ENCODE assay signal across 9 cellular contexts in the genomic region with DNA sequence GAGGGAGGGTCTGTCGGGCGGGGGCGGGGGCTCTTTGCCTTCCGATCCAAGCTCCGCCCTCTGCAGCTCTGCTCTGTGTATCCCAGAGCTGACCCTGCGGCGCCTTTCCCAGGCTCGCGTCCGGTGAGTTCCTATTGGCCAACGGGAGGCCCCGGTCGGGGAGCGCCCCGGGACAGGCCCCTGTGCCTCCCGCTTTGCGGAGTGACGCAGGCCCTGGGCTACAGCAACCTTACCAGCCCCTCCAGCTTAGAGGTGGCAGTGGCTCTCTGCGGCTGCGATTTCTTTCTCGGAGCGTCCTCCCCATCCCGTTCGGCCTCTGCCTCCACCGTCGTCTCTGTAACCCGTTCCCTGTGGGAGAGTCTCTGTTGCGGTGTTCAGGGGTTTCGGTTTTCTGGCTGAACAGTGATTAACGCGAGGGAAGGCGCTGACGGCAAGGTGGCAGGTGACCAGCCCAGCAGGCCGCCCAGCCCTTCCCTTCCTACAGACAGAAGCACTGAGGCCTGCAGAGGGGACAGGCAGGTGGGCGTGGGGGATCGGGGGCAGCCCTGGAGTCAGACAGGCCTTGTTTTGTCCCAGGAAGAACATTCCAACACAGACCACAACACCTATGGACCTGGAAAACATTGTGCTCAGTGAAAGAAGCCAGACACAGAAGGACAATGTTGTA. TPM values are rescaled to one million over a fixed set of nuclear protein-coding genes. Genes with fewer than 3 reads are reported as not detected.
DNase-seq lines count a peak whose midpoint lies in the region; ATAC-seq and TF ChIP-seq lines count a peak whose summit lies in the region.
"Had no signal": no experiment of that assay in that cellular context is flagged by ENCODE, and none has a peak within 500 bp of the region (broad histone marks: within the 10 kb centered on the region; RNA-seq: fewer than 3 reads in every experiment).

No MANE protein-coding gene starts in this region.

- H3K4me3 ChIP-seq in adrenal gland: peak overlapping the region in 3 of 4 donors; percentile 33 to 68 (median 60)
- H3K4me3 ChIP-seq in right atrium auricular region: peak overlapping the region; percentile 46 to 62

- TF ChIP-seq CTCF in adrenal gland (IDR thresholded peaks at IDR 0.05): no peak
- no peak for TF ChIP-seq CTCF in right atrium auricular region (IDR thresholded peaks at IDR 0.05)

- intact Hi-C loops in adrenal gland (cut with DNase I) (loop anchor here (5.0 to 10.0 kb wide), 2 partner anchors 50 to 198 kb away; no protein-coding TSS in a partner anchor), posterior vena cava (cut with DNase I) (loop anchor here (5.0 to 10.0 kb wide), 3 partner anchors 50 to 190 kb away; partner anchors contain the start of gene SNAI1 (in 2 of the 2))

- ATAC-seq in HG03280 (IDR thresholded peaks at IDR 0.05; ENCODE audit: unreplicated experiment) (no peak), HG02870 (IDR thresholded peaks at IDR 0.05; ENCODE audit: unreplicated experiment) (no peak)

- peak; percentile 70 to 93 for TF ChIP-seq POLR2A in adrenal gland (IDR thresholded peaks at IDR 0.05)

- no peaks in the 10 kb centered on the region for H3K27me3 ChIP-seq in adrenal gland
- no peaks in the 10 kb centered on the region for H3K27me3 ChIP-seq in right atrium auricular region

- 3 to 9% (median 5%) methylated on average over 13 to 36 of the region's 36 CpGs for WGBS in adrenal gland, 4 donors

- H3K4me1 ChIP-seq in adrenal gland (replicated peaks in 1 of 2) (peaks cover 3 to 16% of the 10 kb centered on the region in 2 donors), right atrium auricular region (peaks cover 0 to 20% of the 10 kb centered on the region in 2 donors)

- H3K27ac ChIP-seq in adrenal gland (peak overlapping the region; percentile 70 to 93 (median 87)), right atrium auricular region (peak overlapping the region; percentile 91 to 93)

- H3K36me3 ChIP-seq in adrenal gland (replicated peaks in 1 of 2) (no peaks in the 10 kb centered on the region), right atrium auricular region (no peaks in the 10 kb centered on the region)

- H3K9me3 ChIP-seq in adrenal gland (replicated peaks in 1 of 3) (no peaks in the 10 kb centered on the region), right atrium auricular region (no peaks in the 10 kb centered on the region)

- DNase-seq in NCI-H1436 (lab: John Stamatoyannopoulos, UW): peak; percentile 2
- no peak for DNase-seq in NCI-H1436 treated with DMSO at 0.1 percent for 48 hours (lab: John Stamatoyannopoulos, UW)
- DNase-seq in adrenal gland: peak; percentile 87 to 95 (median 92)
- peak; percentile 93 for DNase-seq in right atrium auricular region (ENCODE audit: low spot score)
- DNase-seq in posterior vena cava (ENCODE audit: low spot score): peak; percentile 93
- DNase-seq in NCI-H1048 (lab: John Stamatoyannopoulos, UW): no peak
- DNase-seq: CD4-positive, CD25-positive, alpha-beta regulatory T cell had no signal

RNA-seq across cellular contexts. Expression of gene CEBPB, which starts 18.1 kb away (rescaled TPM):
- 100 to 1,000 TPM; 148 to 272 (median 252) TPM for total RNA-seq in adrenal gland
- 10 to 100 TPM; 31.0 to 74.7 (median 39.3) TPM for polyA plus RNA-seq in adrenal gland
- total RNA-seq in right atrium auricular region: 100 to 1,000 TPM in 1 of 2 donors, 10 to 100 TPM in 1; 61.3 to 102 TPM
- total RNA-seq in posterior vena cava: 100 to 1,000 TPM in 1 of 2 donors, 10 to 100 TPM in 1; 95.5 to 170 TPM

RNA-seq across cellular contexts. Expression of gene PEDS1, which starts 19.0 kb away (rescaled TPM):
- total RNA-seq in adrenal gland: 10 to 100 TPM; 18.7 to 39.1 (median 28.5) TPM
- 10 to 100 TPM; 29.4 to 32.6 (median 30.2) TPM for polyA plus RNA-seq in adrenal gland
- 10 to 100 TPM; 26.1 to 30.7 TPM for total RNA-seq in right atrium auricular region
- total RNA-seq in posterior vena cava: 10 to 100 TPM; 31.5 to 35.5 TPM

RNA-seq across cellular contexts. Expression of gene UBE2V1, which starts 59.5 kb away (rescaled TPM):
- total RNA-seq in adrenal gland (100 to 1,000 TPM in 2 of 8 donors, 10 to 100 TPM in 6; 57.4 to 123 (median 79.4) TPM), right atrium auricular region (10 to 100 TPM; 61.2 to 70.2 TPM), posterior vena cava (10 to 100 TPM; 77.0 to 89.4 TPM)
- polyA plus RNA-seq in adrenal gland: 100 to 1,000 TPM in 1 of 3 donors, 10 to 100 TPM in 2; 78.7 to 242 (median 80.0) TPM

Comparison
In these comparisons a context has a peak if more than half of its experiments do, and no peak if none do; other contexts are left out.
1. DNase-seq: peak in NCI-H1436 (single experiment), adrenal gland (7 of 7), right atrium auricular region (single experiment) and posterior vena cava (single experiment); none in NCI-H1436 treated with DMSO at 0.1 percent for 48 hours (single experiment) and NCI-H1048 (single experiment).